In the genomic region with DNA sequence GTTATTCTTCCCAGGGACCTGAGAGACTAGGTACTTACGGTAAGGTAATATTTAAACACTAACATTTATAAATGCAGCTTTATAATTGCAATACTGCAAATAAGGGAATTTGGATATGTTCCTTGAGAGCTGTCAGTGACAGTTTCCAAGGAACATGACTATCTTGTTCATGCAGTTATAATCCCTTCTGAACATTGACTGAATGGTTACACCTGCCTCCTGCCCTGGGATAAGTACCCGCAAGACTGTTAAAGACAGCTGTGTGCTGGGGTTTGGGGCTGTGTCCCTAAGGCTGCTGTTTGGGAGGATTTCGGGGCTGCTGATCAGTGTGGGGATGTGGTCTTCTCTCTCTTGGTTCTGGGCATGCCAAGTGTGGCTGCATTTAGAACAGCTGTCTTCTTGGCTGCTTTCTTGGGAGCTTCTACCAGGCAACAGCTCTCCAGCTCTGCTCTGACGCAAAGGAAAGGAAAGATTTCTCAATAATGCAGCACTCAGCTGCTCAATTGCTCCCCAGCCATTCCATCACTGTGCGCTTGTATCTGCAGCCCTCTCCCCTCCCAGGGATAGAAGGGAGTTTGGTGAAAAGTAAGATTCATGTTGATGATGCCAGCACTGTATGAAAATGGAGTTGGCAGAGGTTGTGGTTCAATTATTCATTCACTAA, we compare ENCODE assay signal across 18 cellular contexts.
DNase-seq lines count a peak whose midpoint lies in the region; ATAC-seq and TF ChIP-seq lines count a peak whose summit lies in the region.
"Had no signal": no experiment of that assay in that cellular context is flagged by ENCODE, and none has a peak within 500 bp of the region (broad histone marks: within the 10 kb centered on the region; RNA-seq: fewer than 3 reads in every experiment).

No MANE protein-coding gene starts in this region.

- DNase-seq in AG04450 (ENCODE audit: low read depth, low spot score) (peak; percentile 76), MV-4-11 (lab: John Stamatoyannopoulos, UW) (peak; percentile 39), fibroblast of pulmonary artery (ENCODE audit: low read depth) (peak; percentile 94), mucosa of descending colon (peak in 1 of 3 donors; percentile 7), NCI-H2171 treated with DMSO at 0.1 percent for 48 hours (lab: John Stamatoyannopoulos, UW) (no peak)
- no peak for DNase-seq in stimulated activated naive CD8-positive, alpha-beta T cell treated with anti-CD3 and anti-CD28 coated beads, Interleukin-15, Interleukin-2, amounts not matched to agents 100 U/mL and 50 U/mL, for 24 hours
- DNase-seq in activated CD4-positive, CD25-positive, alpha-beta regulatory T cell treated with anti-CD3 and anti-CD28 coated beads, Interleukin-2, amount 50 U/mL, for 72 hours, result no peak
- DNase-seq: ACHN; activated CD8-positive, alpha-beta memory T cell treated with anti-CD3 and anti-CD28 coated beads, Interleukin-2, amount 50 U/mL, for 4 hours; activated naive CD4-positive, alpha-beta T cell treated with Interleukin-2 at 50 U/mL for 16 hours; Caco-2; HFFc6; mesendoderm; NCI-H2171; stimulated activated CD8-positive, alpha-beta memory T cell treated with anti-CD3 and anti-CD28 coated beads, Interleukin-4, amount 100 ng/mL, for 48 hours had no signal

- TF ChIP-seq CTCF in AG04450 (IDR thresholded peaks at IDR 0.05; ENCODE audit: low read depth, low read length) (no peak), fibroblast of pulmonary artery (IDR thresholded peaks at IDR 0.05; ENCODE audit: low read length, missing control alignments) (no peak), mucosa of descending colon (IDR thresholded peaks at IDR 0.05) (no peak)

- H3K4me1 ChIP-seq in mucosa of descending colon (ENCODE audit: low read depth), result no peaks in the 10 kb centered on the region
- H3K4me1 ChIP-seq: Caco-2 had no signal

- H3K4me3 ChIP-seq in AG04450 (ENCODE audit: low read depth, low read length) (no peak overlapping the region), fibroblast of pulmonary artery (replicated peaks; ENCODE audit: low read depth, low read length) (no peak overlapping the region), mucosa of descending colon (no peak overlapping the region)

- ATAC-seq in mucosa of descending colon (peak; percentile 40), HG02623 (IDR thresholded peaks at IDR 0.05; ENCODE audit: unreplicated experiment) (no peak)
- no peak for ATAC-seq in stimulated activated naive CD8-positive, alpha-beta T cell treated with anti-CD3 and anti-CD28 coated beads, Interleukin-15, Interleukin-2, amounts not matched to agents 100 U/mL and 50 U/mL, for 24 hours
- ATAC-seq: activated CD4-positive, CD25-positive, alpha-beta regulatory T cell treated with anti-CD3 and anti-CD28 coated beads, Interleukin-2, amount 50 U/mL, for 24 hours had no signal

- H3K27me3 ChIP-seq in AG04450 (ENCODE audit: control insufficient read depth, insufficient read depth, low read length), result no peaks in the 10 kb centered on the region

- H3K36me3 ChIP-seq in mucosa of descending colon (ENCODE audit: low read depth), result no peaks in the 10 kb centered on the region

- peak overlapping the region; percentile 72 for H3K27ac ChIP-seq in AG04450 (ENCODE audit: low read depth, low read length)
- H3K27ac ChIP-seq: KMS-11 had no signal

- POLR2A ChIA-PET in AG04450 (lab: Yijun Ruan, JAX), result no interaction called here

- intact Hi-C loops in mucosa of descending colon (cut with DNase I, micrococcal nuclease), result no loop called here

- H3K9me3 ChIP-seq in AG04450 (ENCODE audit: control insufficient read depth, insufficient read depth, low read length) (no peaks in the 10 kb centered on the region), mucosa of descending colon (no peaks in the 10 kb centered on the region)
- H3K9me3 ChIP-seq: Caco-2 had no signal

- CTCF ChIA-PET in AG04450 (lab: Charles Lee), result interaction anchor here (0.7 to 1.0 kb wide), 2 partner anchors 8 to 923 kb away, joined by 4 to 5 read pairs; no protein-coding TSS in a partner anchor

Comparison
In these comparisons a context has a peak if more than half of its experiments do, and no peak if none do; other contexts are left out.
1. DNase-seq: peak in AG04450 (single experiment), MV-4-11 (single experiment) and fibroblast of pulmonary artery (single experiment); none in NCI-H2171 treated with DMSO at 0.1 percent for 48 hours (single experiment), stimulated activated naive CD8-positive, alpha-beta T cell treated with anti-CD3 and anti-CD28 coated beads, Interleukin-15, Interleukin-2, amounts not matched to agents 100 U/mL and 50 U/mL, for 24 hours (single experiment) and activated CD4-positive, CD25-positive, alpha-beta regulatory T cell treated with anti-CD3 and anti-CD28 coated beads, Interleukin-2, amount 50 U/mL, for 72 hours (single experiment).